8 cellular contexts compared by ENCODE assay signal in genomic region chr1:149163063-149163444, GRCh38. TPM values are rescaled to one million over a fixed set of nuclear protein-coding genes. Genes with fewer than 3 reads are reported as not detected.
A peak's percentile ranks its signal among the peaks of the same experiment; 100 is the strongest.
DNase-seq lines count a peak whose midpoint lies in the region; ATAC-seq and TF ChIP-seq lines count a peak whose summit lies in the region.
"Not testable (repeated sequence)": the region's sequence is repeated elsewhere in the genome, so short reads cannot be mapped to it uniquely, and the experiment has no call there.

No MANE protein-coding gene starts in this region.

- not testable (repeated sequence) for H3K9me3 ChIP-seq in PC-3 (ENCODE audit: low read length); tibial artery

- TF ChIP-seq CTCF in PC-3 (conservative IDR thresholded peaks at IDR 0.05; ENCODE audit: low read depth, low read length); astrocyte of the cerebellum (IDR thresholded peaks at IDR 0.05; ENCODE audit: low read depth, low read length, missing control alignments); tibial artery (IDR thresholded peaks at IDR 0.05): not testable (repeated sequence)

- not testable (repeated sequence) for H4K20me1 ChIP-seq in PC-3 (ENCODE audit: low read length)

- not testable (repeated sequence) for DNase-seq in PC-3; astrocyte of the cerebellum (ENCODE audit: low read depth); Right ventricle myocardium superior; naive thymus-derived CD8-positive, alpha-beta T cell; tibial artery

- not testable (repeated sequence) for H3K4me3 Mint-ChIP-seq in naive thymus-derived CD8-positive, alpha-beta T cell

- in situ Hi-C loops in astrocyte of the cerebellum (cut with HindIII; ENCODE audit: low sequenced_read_pairs): not testable (repeated sequence)

- H3K4me1 ChIP-seq in PC-3 (ENCODE audit: insufficient read depth, low read length); tibial artery: not testable (repeated sequence)

- peaks cover 3 to 13% (median 9%) of the 10 kb centered on the region in 4 donors for H3K4me1 Mint-ChIP-seq in naive thymus-derived CD8-positive, alpha-beta T cell

- intact Hi-C loops in PC-3 (cut with micrococcal nuclease); Right ventricle myocardium superior (cut with DNase I); tibial artery (cut with DNase I; ENCODE audit: low total_unique reads): not testable (repeated sequence)

- not testable (repeated sequence) for H3K27ac Mint-ChIP-seq in naive thymus-derived CD8-positive, alpha-beta T cell

- H3K9ac ChIP-seq in PC-3 (ENCODE audit: low read length): not testable (repeated sequence)

- H3K36me3 ChIP-seq in PC-3 (ENCODE audit: low read depth, low read length); tibial artery: not testable (repeated sequence)

- CTCF ChIA-PET in PC-3 (lab: Charles Lee): not testable (repeated sequence)

- BruUV-seq in PC-3 (replicated peaks; lab: Mats Ljungman, UMichigan): not testable (repeated sequence)

- H3K79me2 ChIP-seq in PC-3 (ENCODE audit: low read length): not testable (repeated sequence)

- H3F3A ChIP-seq in PC-3 (ENCODE audit: low read length, unreplicated experiment): not testable (repeated sequence)

- peak; percentile 56 for ATAC-seq in GM18907 (IDR thresholded peaks at IDR 0.05; ENCODE audit: unreplicated experiment)
- peak; percentile 72 for ATAC-seq in GM21723 (IDR thresholded peaks at IDR 0.05; ENCODE audit: unreplicated experiment)
- ATAC-seq in HG03045 (IDR thresholded peaks at IDR 0.05; ENCODE audit: unreplicated experiment): peak; percentile 81
- ATAC-seq in PC-3: peak; percentile 86
- peak; percentile 99 for ATAC-seq in Right ventricle myocardium superior (ENCODE audit: poor library complexity)
- peak; percentile 90 to 91 for ATAC-seq in naive thymus-derived CD8-positive, alpha-beta T cell

- H3K4me2 ChIP-seq in PC-3 (ENCODE audit: low read length): not testable (repeated sequence)

- not testable (repeated sequence) for H2AFZ ChIP-seq in PC-3 (ENCODE audit: low read length)

- H3K36me3 Mint-ChIP-seq in naive thymus-derived CD8-positive, alpha-beta T cell: not testable (repeated sequence)

- not testable (repeated sequence) for H3K9me2 ChIP-seq in PC-3 (replicated peaks; ENCODE audit: low read length)

- H3K27ac ChIP-seq in PC-3 (ENCODE audit: low read length): not testable (repeated sequence)
- peak overlapping the region; percentile 33 to 41 for H3K27ac ChIP-seq in tibial artery

- POLR2A ChIA-PET in PC-3 (lab: Charles Lee; ENCODE audit: unreplicated experiment); naive thymus-derived CD8-positive, alpha-beta T cell (lab: Charles Lee): not testable (repeated sequence)

- not testable (repeated sequence) for H3K4me3 ChIP-seq in PC-3 (ENCODE audit: low read length); tibial artery
- H3K4me3 ChIP-seq in astrocyte of the cerebellum (ENCODE audit: low read depth, low read length): peak overlapping the region; percentile 7

- H3K27me3 Mint-ChIP-seq in naive thymus-derived CD8-positive, alpha-beta T cell: not testable (repeated sequence)

- not testable (repeated sequence) for H3K27me3 ChIP-seq in PC-3 (ENCODE audit: low read length); tibial artery

- H3K9me3 Mint-ChIP-seq in naive thymus-derived CD8-positive, alpha-beta T cell: not testable (repeated sequence)

RNA-seq across cellular contexts. Expression of gene NBPF9, which starts 59.7 kb away (rescaled TPM):
- total RNA-seq in PC-3 (2014; rRNA removed) (15.7 and 18.2 TPM in 2 replicates), Right ventricle myocardium superior (4.1 TPM)
- total RNA-seq in naive thymus-derived CD8-positive, alpha-beta T cell: 10 to 100 TPM; 52.5 to 58.3 TPM
- polyA plus RNA-seq in naive thymus-derived CD8-positive, alpha-beta T cell: 1 to 10 TPM; 1.1 to 7.6 (median 1.1) TPM
